In the genomic region with DNA sequence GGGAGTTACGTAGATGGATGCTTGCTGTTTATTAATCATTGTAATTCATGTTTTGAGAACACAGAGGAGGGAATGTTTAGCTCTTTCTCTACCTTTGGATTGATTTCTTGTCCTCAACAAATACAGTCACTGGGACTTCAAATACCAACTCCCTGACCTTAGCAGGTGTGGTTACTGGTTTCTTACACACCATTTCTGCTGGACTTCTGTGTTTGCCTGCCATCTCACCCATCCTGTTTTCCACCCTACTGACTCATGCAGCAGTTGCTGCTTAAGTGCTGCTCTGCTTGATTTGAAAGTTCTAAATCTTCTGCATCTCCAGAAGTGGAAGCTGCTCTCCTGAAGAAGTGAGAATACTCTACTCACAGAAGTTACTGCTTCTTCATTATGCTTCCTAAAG, we compare ENCODE assay signal across 30 cellular contexts.
"Had no signal": no experiment of that assay in that cellular context is flagged by ENCODE, and none has a peak within 500 bp of the region (broad histone marks: within the 10 kb centered on the region; RNA-seq: fewer than 3 reads in every experiment).

No MANE protein-coding gene starts in this region.

- H2AFZ ChIP-seq: hepatocyte had no signal

- H3K4me1 ChIP-seq: ascending aorta, gastroesophageal sphincter, transverse colon, uterus had no signal

- H3K36me3 Mint-ChIP-seq: activated naive CD4-positive, alpha-beta T cell treated with anti-CD3 and anti-CD28 coated beads, Interleukin-2, amount 10 ng/mL, durations not matched to agents 7 days and 5 days; activated naive CD8-positive, alpha-beta T cell treated with anti-CD3 and anti-CD28 coated beads, Interleukin-2, amount 10 ng/mL, durations not matched to agents 7 days and 5 days; brain; mesothelial cell of epicardium; T-cell had no signal

- H3K27me3 ChIP-seq: ascending aorta, gastroesophageal sphincter, hepatocyte, ovary, testis, transverse colon, uterus had no signal

- H3K4me3 ChIP-seq: ascending aorta, gastroesophageal sphincter, hepatocyte, ovary, skin epidermis, testis, transverse colon, uterus had no signal

- H3K4me1 Mint-ChIP-seq: activated B cell treated with CpG ODN at 0.5 μM for 24 hours; activated naive CD4-positive, alpha-beta T cell treated with anti-CD3 and anti-CD28 coated beads, Interleukin-2, amount 10 ng/mL, durations not matched to agents 7 days and 5 days; activated naive CD8-positive, alpha-beta T cell treated with anti-CD3 and anti-CD28 coated beads, Interleukin-2, amount 10 ng/mL, durations not matched to agents 7 days and 5 days; brain; mesothelial cell of epicardium; naive thymus-derived CD4-positive, alpha-beta T cell; T-cell had no signal

- H3K4me3 Mint-ChIP-seq: activated B cell treated with CpG ODN at 0.5 μM for 24 hours; activated naive CD4-positive, alpha-beta T cell treated with anti-CD3 and anti-CD28 coated beads, Interleukin-2, amount 10 ng/mL, durations not matched to agents 7 days and 5 days; activated naive CD8-positive, alpha-beta T cell treated with anti-CD3 and anti-CD28 coated beads, Interleukin-2, amount 10 ng/mL, durations not matched to agents 7 days and 5 days; activated T-helper 1 cell treated with anti-CD3 and anti-CD28 coated beads, Interleukin-12 subunit alpha, Interleukin-12 subunit beta, Interleukin-2, Interleukin-4 antibody, amounts not matched to agents 30 ng/mL and 10 ng/mL and 1 ng/mL, durations not matched to agents 14 hours and 24 hours and 36 hours; brain; mesothelial cell of epicardium; naive thymus-derived CD4-positive, alpha-beta T cell; T-cell had no signal

- H3K27ac ChIP-seq: ascending aorta, gastroesophageal sphincter, hepatocyte, ovary, skin epidermis, testis, transverse colon, uterus had no signal

- H3K9me3 Mint-ChIP-seq: activated B cell treated with CpG ODN at 0.5 μM for 24 hours; activated naive CD4-positive, alpha-beta T cell treated with anti-CD3 and anti-CD28 coated beads, Interleukin-2, amount 10 ng/mL, durations not matched to agents 7 days and 5 days; activated naive CD8-positive, alpha-beta T cell treated with anti-CD3 and anti-CD28 coated beads, Interleukin-2, amount 10 ng/mL, durations not matched to agents 7 days and 5 days; activated T-helper 1 cell treated with anti-CD3 and anti-CD28 coated beads, Interleukin-12 subunit alpha, Interleukin-12 subunit beta, Interleukin-2, Interleukin-4 antibody, amounts not matched to agents 30 ng/mL and 10 ng/mL and 1 ng/mL, durations not matched to agents 14 hours and 24 hours and 36 hours; brain; mesothelial cell of epicardium; T-cell had no signal

- H3K27me3 Mint-ChIP-seq: activated naive CD4-positive, alpha-beta T cell treated with anti-CD3 and anti-CD28 coated beads, Interleukin-2, amount 10 ng/mL, durations not matched to agents 7 days and 5 days; activated naive CD8-positive, alpha-beta T cell treated with anti-CD3 and anti-CD28 coated beads, Interleukin-2, amount 10 ng/mL, durations not matched to agents 7 days and 5 days; progenitor cell of endocrine pancreas had no signal

- H3K4me2 ChIP-seq: hepatocyte had no signal

- H3K79me2 ChIP-seq: hepatocyte had no signal

- H3K36me3 ChIP-seq: ascending aorta, gastroesophageal sphincter, ovary, transverse colon, uterus had no signal

- DNase-seq: activated B cell treated with CpG ODN at 0.5 μM for 24 hours; activated CD4-positive, alpha-beta T cell treated with anti-CD3 and anti-CD28 coated beads for 4 hours; activated CD4-positive, alpha-beta T cell treated with anti-CD3 and anti-CD28 coated beads, Interleukin-2, amount 50 U/mL, for 48 hours; activated CD8-positive, alpha-beta memory T cell treated with anti-CD3 and anti-CD28 coated beads for 24 hours; activated gamma-delta T cell; activated naive CD4-positive, alpha-beta T cell treated with anti-CD3 and anti-CD28 coated beads, Interleukin-2, amount 10 ng/mL, durations not matched to agents 7 days and 5 days; activated naive CD8-positive, alpha-beta T cell treated with anti-CD3 and anti-CD28 coated beads, Interleukin-2, amount 10 ng/mL, durations not matched to agents 7 days and 5 days; activated T-cell treated with anti-CD3 and anti-CD28 coated beads, Interleukin-2, amount 50 U/mL, for 1 hour; caudate nucleus; cortex of kidney; islet precursor cell; left colon; naive thymus-derived CD4-positive, alpha-beta T cell; ovary; retina; stimulated activated CD4-positive, alpha-beta T cell treated with anti-CD3 and anti-CD28 coated beads, Interleukin-12 subunit alpha, Interleukin-12 subunit beta, amount 100 ng/mL, for 4 hours; stimulated activated CD4-positive, alpha-beta T cell treated with anti-CD3 and anti-CD28 coated beads, Interleukin-4, amount 100 ng/mL, for 1 hour; stimulated activated naive CD8-positive, alpha-beta T cell treated with anti-CD3 and anti-CD28 coated beads, Interleukin-15, Interleukin-2, amounts not matched to agents 100 U/mL and 50 U/mL, for 24 hours; T-cell; testis; transverse colon; uterus had no signal

- H3K9me3 ChIP-seq: ascending aorta, gastroesophageal sphincter, ovary, testis, transverse colon, uterus had no signal

- H3K27ac Mint-ChIP-seq: activated B cell treated with CpG ODN at 0.5 μM for 24 hours; activated naive CD4-positive, alpha-beta T cell treated with anti-CD3 and anti-CD28 coated beads, Interleukin-2, amount 10 ng/mL, durations not matched to agents 7 days and 5 days; activated naive CD8-positive, alpha-beta T cell treated with anti-CD3 and anti-CD28 coated beads, Interleukin-2, amount 10 ng/mL, durations not matched to agents 7 days and 5 days; activated T-helper 1 cell treated with anti-CD3 and anti-CD28 coated beads, Interleukin-12 subunit alpha, Interleukin-12 subunit beta, Interleukin-2, Interleukin-4 antibody, amounts not matched to agents 30 ng/mL and 10 ng/mL and 1 ng/mL, durations not matched to agents 14 hours and 24 hours and 36 hours; brain; mesothelial cell of epicardium; naive thymus-derived CD4-positive, alpha-beta T cell; progenitor cell of endocrine pancreas; T-cell had no signal
